ENCODE assay signal across 8 cellular contexts in the genomic region with DNA sequence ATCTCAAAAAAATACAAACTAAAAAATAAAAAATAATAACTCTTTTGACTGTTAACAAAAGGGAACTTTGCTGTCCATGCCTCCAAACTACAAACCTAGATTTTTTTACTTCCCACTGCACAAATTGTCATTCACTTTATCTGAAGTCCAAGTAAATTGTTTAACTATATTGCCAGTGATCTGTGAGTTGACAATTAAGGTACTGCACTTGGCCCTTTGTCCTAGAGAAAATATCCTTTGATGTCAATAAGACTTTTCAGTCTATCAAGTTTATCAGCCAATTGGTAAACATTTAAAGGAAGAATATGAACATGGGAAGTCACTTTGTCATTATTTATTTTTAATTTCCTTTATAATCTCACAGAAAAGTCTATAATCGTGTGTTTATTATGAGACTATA.
"Had no signal": no experiment of that assay in that cellular context is flagged by ENCODE, and none has a peak within 500 bp of the region (broad histone marks: within the 10 kb centered on the region; RNA-seq: fewer than 3 reads in every experiment).

No MANE protein-coding gene starts in this region.

- FAIRE-seq: G401.6, GM12878, GM12891, GM12892, GM18507, GM19239 had no signal

- H3K4me3 ChIP-seq: GM12878 had no signal

- ATAC-seq: GM12878 had no signal

- DNase-seq: GDM1, GF-D8 had no signal
